In genomic region chr4:108651068-108651794, GRCh38 we compare ENCODE assay signal across 8 cellular contexts. TPM values are rescaled to one million over a fixed set of nuclear protein-coding genes. Genes with fewer than 3 reads are reported as not detected.
DNase-seq lines count a peak whose midpoint lies in the region; ATAC-seq and TF ChIP-seq lines count a peak whose summit lies in the region.

No MANE protein-coding gene starts in this region.

- H3K27ac Mint-ChIP-seq in progenitor cell of endocrine pancreas = peak overlapping the region; percentile 99

- no peaks in the 10 kb centered on the region for H3K9me3 Mint-ChIP-seq in progenitor cell of endocrine pancreas (ENCODE audit: low read depth)

- TF ChIP-seq CTCF in VCaP (conservative IDR thresholded peaks at IDR 0.05) (no peak), progenitor cell of endocrine pancreas (IDR thresholded peaks at IDR 0.05; ENCODE audit: unreplicated experiment) (no peak)

- ATAC-seq in HG03520 (IDR thresholded peaks at IDR 0.05; ENCODE audit: unreplicated experiment) = peak; percentile 29
- ATAC-seq in HG03457 (IDR thresholded peaks at IDR 0.05; ENCODE audit: unreplicated experiment) = no peak
- ATAC-seq in activated CD4-positive, CD25-positive, alpha-beta regulatory T cell treated with anti-CD3 and anti-CD28 coated beads, Interleukin-2, amount 50 U/mL, for 24 hours = no peak

- H3K4me1 Mint-ChIP-seq in progenitor cell of endocrine pancreas (ENCODE audit: low read depth) = peaks cover 19% of the 10 kb centered on the region

- peak; percentile 65 for DNase-seq in GM03348 (ENCODE audit: low spot score)
- DNase-seq in fibroblast of the conjunctiva (ENCODE audit: low read depth) = peak; percentile 46
- DNase-seq in progenitor cell of endocrine pancreas (ENCODE audit: low spot score, unreplicated experiment) = no peak
- no peak for DNase-seq in NCI-H1092 (lab: John Stamatoyannopoulos, UW)

- peak overlapping the region; percentile 95 for H3K4me3 Mint-ChIP-seq in progenitor cell of endocrine pancreas (ENCODE audit: low read depth)

- H3K27ac ChIP-seq in VCaP = peak overlapping the region; percentile 84

- peaks cover 12% of the 10 kb centered on the region for H3K36me3 Mint-ChIP-seq in progenitor cell of endocrine pancreas (ENCODE audit: insufficient read depth)

- H3K27me3 Mint-ChIP-seq in progenitor cell of endocrine pancreas = no peaks in the 10 kb centered on the region

RNA-seq across cellular contexts. Expression of gene OSTC, which starts 0.8 kb away (rescaled TPM):
- 155 and 165 TPM in 2 replicates for total RNA-seq in progenitor cell of endocrine pancreas

RNA-seq across cellular contexts. Expression of gene RPL34, which starts 30.9 kb away (rescaled TPM):
- total RNA-seq in progenitor cell of endocrine pancreas = 1,226 and 1,302 TPM in 2 replicates

Comparison
In these comparisons a context has a peak if more than half of its experiments do, and no peak if none do; other contexts are left out.
1. DNase-seq: peak in GM03348 (single experiment) and fibroblast of the conjunctiva (single experiment); none in progenitor cell of endocrine pancreas (single experiment) and NCI-H1092 (single experiment).